ENCODE assay signal across 9 cellular contexts in the genomic region with DNA sequence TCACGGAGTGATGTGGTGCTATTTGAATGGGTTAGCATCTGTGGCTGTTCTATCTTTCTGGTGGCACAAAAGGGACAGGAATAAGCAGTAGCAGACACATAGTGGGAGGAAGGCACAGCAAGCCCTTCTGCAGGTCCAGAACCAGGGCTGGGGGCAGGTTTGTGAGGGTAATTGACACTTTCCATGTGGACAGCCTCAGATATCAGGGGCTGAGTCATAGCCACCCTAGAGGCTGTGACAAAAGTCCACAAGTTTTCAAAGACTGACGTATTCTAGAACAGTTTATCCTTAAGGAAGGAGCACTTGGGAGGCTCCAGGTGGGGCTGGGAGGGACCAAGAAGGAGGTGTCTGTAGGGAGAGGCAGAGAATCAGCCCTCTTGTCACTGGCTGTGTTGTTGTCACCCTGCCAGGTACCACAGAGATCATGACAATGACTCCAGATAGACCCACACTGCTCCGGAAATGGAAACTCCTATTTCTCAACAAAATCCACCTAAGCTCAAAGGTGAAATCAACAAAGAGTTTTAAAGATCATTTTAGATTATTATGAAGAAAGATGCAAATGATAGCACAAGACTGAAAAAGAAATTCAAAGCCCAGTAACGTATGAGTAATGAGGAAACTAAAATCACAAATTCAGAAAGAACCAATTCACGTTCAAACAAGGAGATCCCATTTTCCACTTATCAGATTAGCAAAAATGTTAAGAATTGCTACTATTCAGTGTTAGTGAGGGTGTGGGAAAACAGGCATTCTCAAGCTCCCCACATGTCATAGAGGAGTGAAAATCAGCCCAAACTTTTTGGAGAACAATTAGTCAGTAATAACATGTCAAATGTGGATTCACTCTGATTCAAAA. TPM values are rescaled to one million over a fixed set of nuclear protein-coding genes. Genes with fewer than 3 reads are reported as not detected.
DNase-seq lines count a peak whose midpoint lies in the region; ATAC-seq lines count a peak whose summit lies in the region.
"Had no signal": no experiment of that assay in that cellular context is flagged by ENCODE, and none has a peak within 500 bp of the region (broad histone marks: within the 10 kb centered on the region; RNA-seq: fewer than 3 reads in every experiment).

No MANE protein-coding gene starts in this region.

- no peak overlapping the region for H3K27ac ChIP-seq in BLaER1 treated with 17β-estradiol and CSF1 and Interleukin-3, amounts not matched to agents 10 nM and 100 nM
- H3K27ac ChIP-seq in mesendoderm (ENCODE audit: low read depth, low read length) = peak overlapping the region; percentile 64

- no peaks in the 10 kb centered on the region for H3K27me3 ChIP-seq in BLaER1 treated with 17β-estradiol and CSF1 and Interleukin-3, amounts not matched to agents 10 nM and 100 nM
- no peaks in the 10 kb centered on the region for H3K27me3 ChIP-seq in mesendoderm (ENCODE audit: insufficient read depth, low read length, poor library complexity)

- peaks cover 16% of the 10 kb centered on the region for H3K4me1 Mint-ChIP-seq in activated T-helper 1 cell treated with anti-CD3 and anti-CD28 coated beads, Interleukin-12 subunit alpha, Interleukin-12 subunit beta, Interleukin-2, Interleukin-4 antibody, amounts not matched to agents 30 ng/mL and 10 ng/mL and 1 ng/mL, durations not matched to agents 14 hours and 24 hours and 36 hours (ENCODE audit: low read depth)

- WGBS in mesendoderm (ENCODE audit: extremely low coverage, insufficient coverage, low lambda C conversion rate) = no CpG with 5 or more reads among the region's 5 CpGs

- no peaks in the 10 kb centered on the region for H3K36me3 ChIP-seq in BLaER1 treated with 17β-estradiol and CSF1 and Interleukin-3, amounts not matched to agents 10 nM and 100 nM
- no peaks in the 10 kb centered on the region for H3K36me3 ChIP-seq in mesendoderm (ENCODE audit: control insufficient read depth, insufficient read depth, low read length)

- DNase-seq in H4 (ENCODE audit: low spot score) = peak; percentile 2
- DNase-seq in activated T-helper 1 cell treated with anti-CD3 and anti-CD28 coated beads, Interleukin-12 subunit alpha, Interleukin-12 subunit beta, Interleukin-2, Interleukin-4 antibody, amounts not matched to agents 30 ng/mL and 10 ng/mL and 1 ng/mL, durations not matched to agents 14 hours and 24 hours and 36 hours (ENCODE audit: low spot score) = no peak
- peak; percentile 96 for DNase-seq in mesendoderm
- DNase-seq in SK-N-DZ (ENCODE audit: low spot score) = no peak
- DNase-seq in DMS79 treated with DMSO at 0.1 percent for 48 hours (lab: John Stamatoyannopoulos, UW) = no peak
- DNase-seq: NCI-H2081 had no signal

- no peak overlapping the region for H3K18ac ChIP-seq in mesendoderm (ENCODE audit: low read length)

- no peak overlapping the region for H3K23ac ChIP-seq in mesendoderm (ENCODE audit: low read length)

- H4K8ac ChIP-seq in mesendoderm (ENCODE audit: low read depth, low read length) = no peak overlapping the region

- no peak overlapping the region for H2BK15ac ChIP-seq in mesendoderm (replicated peaks; ENCODE audit: low read depth)

- H4K5ac ChIP-seq in mesendoderm (ENCODE audit: low read length) = no peak overlapping the region

- no peaks in the 10 kb centered on the region for H3K27me3 Mint-ChIP-seq in activated T-helper 1 cell treated with anti-CD3 and anti-CD28 coated beads, Interleukin-12 subunit alpha, Interleukin-12 subunit beta, Interleukin-2, Interleukin-4 antibody, amounts not matched to agents 30 ng/mL and 10 ng/mL and 1 ng/mL, durations not matched to agents 14 hours and 24 hours and 36 hours (ENCODE audit: insufficient read depth)

- H2BK120ac ChIP-seq in mesendoderm (ENCODE audit: low read depth, low read length) = peak overlapping the region; percentile 34

- H3K36me3 Mint-ChIP-seq in activated T-helper 1 cell treated with anti-CD3 and anti-CD28 coated beads, Interleukin-12 subunit alpha, Interleukin-12 subunit beta, Interleukin-2, Interleukin-4 antibody, amounts not matched to agents 30 ng/mL and 10 ng/mL and 1 ng/mL, durations not matched to agents 14 hours and 24 hours and 36 hours (ENCODE audit: low read depth) = no peaks in the 10 kb centered on the region

- H2BK5ac ChIP-seq in mesendoderm (ENCODE audit: low read length) = peak overlapping the region; percentile 70

- no peak overlapping the region for H3K4me3 ChIP-seq in BLaER1 treated with 17β-estradiol and CSF1 and Interleukin-3, amounts not matched to agents 10 nM and 100 nM
- H3K4me3 ChIP-seq in mesendoderm (ENCODE audit: low read length) = no peak overlapping the region

- no peak overlapping the region for H3K4me3 Mint-ChIP-seq in activated T-helper 1 cell treated with anti-CD3 and anti-CD28 coated beads, Interleukin-12 subunit alpha, Interleukin-12 subunit beta, Interleukin-2, Interleukin-4 antibody, amounts not matched to agents 30 ng/mL and 10 ng/mL and 1 ng/mL, durations not matched to agents 14 hours and 24 hours and 36 hours

- H3K9ac ChIP-seq in BLaER1 treated with 17β-estradiol and CSF1 and Interleukin-3, amounts not matched to agents 10 nM and 100 nM = no peak overlapping the region
- no peak overlapping the region for H3K9ac ChIP-seq in mesendoderm (ENCODE audit: low read length)

- no peaks in the 10 kb centered on the region for H4K20me1 ChIP-seq in BLaER1 treated with 17β-estradiol and CSF1 and Interleukin-3, amounts not matched to agents 10 nM and 100 nM

- H2AK5ac ChIP-seq in mesendoderm (ENCODE audit: low read length) = no peak overlapping the region

- H3K79me2 ChIP-seq in mesendoderm (ENCODE audit: control insufficient read depth, insufficient read depth, low read length) = no peaks in the 10 kb centered on the region

- intact Hi-C loops in activated T-helper 1 cell treated with anti-CD3 and anti-CD28 coated beads, Interleukin-12 subunit alpha, Interleukin-12 subunit beta, Interleukin-2, Interleukin-4 antibody, amounts not matched to agents 30 ng/mL and 10 ng/mL and 1 ng/mL, durations not matched to agents 14 hours and 24 hours and 36 hours (cut with micrococcal nuclease) = loop anchor here (1.0 to 2.0 kb wide), 6 partner anchors 9 to 63 kb away; a partner anchor contains a TSS

- ATAC-seq in HG02852 (IDR thresholded peaks at IDR 0.05; ENCODE audit: unreplicated experiment) = no peak
- ATAC-seq in HG02571 (IDR thresholded peaks at IDR 0.05; ENCODE audit: unreplicated experiment) = no peak

- H3K56ac ChIP-seq in mesendoderm (ENCODE audit: low read length) = peak overlapping the region; percentile 74

- peak overlapping the region in 6 of 11 experiments; percentile 2 to 31 (median 10); a peak in 5 of 22 replicates for H3K4me2 ChIP-seq in BLaER1 treated with 17β-estradiol and CSF1 and Interleukin-3, amounts not matched to agents 10 nM and 100 nM
- H3K4me2 ChIP-seq in mesendoderm (ENCODE audit: low read length) = no peak overlapping the region

- no peaks in the 10 kb centered on the region for H3K9me3 Mint-ChIP-seq in activated T-helper 1 cell treated with anti-CD3 and anti-CD28 coated beads, Interleukin-12 subunit alpha, Interleukin-12 subunit beta, Interleukin-2, Interleukin-4 antibody, amounts not matched to agents 30 ng/mL and 10 ng/mL and 1 ng/mL, durations not matched to agents 14 hours and 24 hours and 36 hours

- H3K79me1 ChIP-seq in mesendoderm (ENCODE audit: low read length) = no peaks in the 10 kb centered on the region

- H3K4me1 ChIP-seq in BLaER1 treated with 17β-estradiol and CSF1 and Interleukin-3, amounts not matched to agents 10 nM and 100 nM = peaks cover 28 to 46% (median 34%) of the 10 kb centered on the region in 10 experiments
- H3K4me1 ChIP-seq in mesendoderm (ENCODE audit: control insufficient read depth, low read depth, low read length) = peaks cover 8% of the 10 kb centered on the region

- peak overlapping the region; percentile 33 for H3K27ac Mint-ChIP-seq in activated T-helper 1 cell treated with anti-CD3 and anti-CD28 coated beads, Interleukin-12 subunit alpha, Interleukin-12 subunit beta, Interleukin-2, Interleukin-4 antibody, amounts not matched to agents 30 ng/mL and 10 ng/mL and 1 ng/mL, durations not matched to agents 14 hours and 24 hours and 36 hours

- peak overlapping the region; percentile 8 for H3K4ac ChIP-seq in mesendoderm (ENCODE audit: low read depth, low read length)

- no peaks in the 10 kb centered on the region for H3K9me3 ChIP-seq in BLaER1 treated with 17β-estradiol and CSF1 and Interleukin-3, amounts not matched to agents 10 nM and 100 nM (replicated peaks in 1 of 11)

RNA-seq across cellular contexts. Expression of a gene that starts 48.3 kb away (rescaled TPM):
- total RNA-seq in H4 (2014; rRNA removed; shearing (Covaris generic)) = 39.5 and 41.4 TPM in 2 replicates
- 591 and 599 TPM in 2 replicates for total RNA-seq in activated T-helper 1 cell treated with anti-CD3 and anti-CD28 coated beads, Interleukin-12 subunit alpha, Interleukin-12 subunit beta, Interleukin-2, Interleukin-4 antibody, amounts not matched to agents 30 ng/mL and 10 ng/mL and 1 ng/mL, durations not matched to agents 14 hours and 24 hours and 36 hours
- polyA plus RNA-seq in mesendoderm (2013, experiment 1 of 2) = 49.3 TPM
- polyA plus RNA-seq in mesendoderm (2013, experiment 2 of 2) = 45.6 TPM
- 39.1 and 52.8 TPM in 2 replicates for polyA plus RNA-seq in SK-N-DZ (2014; cell fraction: cytosol; rRNA removed)
- polyA plus RNA-seq in SK-N-DZ (2014; cell fraction: nucleus; rRNA removed) = 109 and 143 TPM in 2 replicates

Comparison
In these comparisons a context has a peak if more than half of its experiments do, and no peak if none do; other contexts are left out.
1. DNase-seq: peak in H4 (single experiment) and mesendoderm (single experiment); none in activated T-helper 1 cell treated with anti-CD3 and anti-CD28 coated beads, Interleukin-12 subunit alpha, Interleukin-12 subunit beta, Interleukin-2, Interleukin-4 antibody, amounts not matched to agents 30 ng/mL and 10 ng/mL and 1 ng/mL, durations not matched to agents 14 hours and 24 hours and 36 hours (single experiment), SK-N-DZ (single experiment) and DMS79 treated with DMSO at 0.1 percent for 48 hours (single experiment).
2. RNA of a gene that starts 48.3 kb away (total RNA-seq): 591 to 599 TPM in activated T-helper 1 cell treated with anti-CD3 and anti-CD28 coated beads, Interleukin-12 subunit alpha, Interleukin-12 subunit beta, Interleukin-2, Interleukin-4 antibody, amounts not matched to agents 30 ng/mL and 10 ng/mL and 1 ng/mL, durations not matched to agents 14 hours and 24 hours and 36 hours; 39.5 to 41.4 TPM in H4; every median in the first group is over 10 times any median in the second.